In genomic region chr12:57546438-57547365, GRCh38 we compare ENCODE assay signal across 1 cellular context.
TF ChIP-seq lines count a peak whose summit lies in the region.

Gene DCTN2, minus strand, starts transcription at chr12:57547192. Its CDS starts 129 bp downstream, at chr12:57547063.

TF ChIP-seq in K562, 482 proteins besides CTCF, POLR2A, EP300 and RAD21 (continued from another document and continues in another):
- TF ChIP-seq SFPQ (IDR thresholded peaks at IDR 0.05; ENCODE audit: low read depth, low read length) (no peak), RFX7 (CRISPR knock-in tag; IDR thresholded peaks at IDR 0.05) (no peak), JUND (IDR thresholded peaks at IDR 0.05; ENCODE audit: borderline replicate concordance, low read depth, low read length) (peak; percentile 93), JUND (tag; IDR thresholded peaks at IDR 0.05; ENCODE audit: borderline replicate concordance, low read depth, low read length) (peak; percentile 92; the same call in 2 of the 3 replicates), EWSR1 (IDR thresholded peaks at IDR 0.05; ENCODE audit: borderline replicate concordance, low read depth, partially characterized antibody) (no peak), CTBP1 (IDR thresholded peaks at IDR 0.05; ENCODE audit: borderline replicate concordance) (peak; percentile 9; the same call in 1 of the 2 replicates), ZC3H4 (CRISPR knock-in tag; IDR thresholded peaks at IDR 0.05; ENCODE audit: borderline replicate concordance) (0 out of 2 replicates have a peak, but pooled peaks have one; percentile 8), STAG1 (CRISPR knock-in tag; IDR thresholded peaks at IDR 0.05; ENCODE audit: borderline replicate concordance) (peak; percentile 30; the same call in 1 of the 2 replicates), ZBTB12 (CRISPR knock-in tag; IDR thresholded peaks at IDR 0.05) (peak; percentile 80), GABPA (tag; conservative IDR thresholded peaks at IDR 0.05; ENCODE audit: low read depth) (peak; percentile 52), ZBTB7A (IDR thresholded peaks at IDR 0.05; ENCODE audit: borderline replicate concordance, control insufficient read depth, low read depth, low read length) (peak; percentile 78; the same call in 1 of the 2 replicates), ZNF740 (CRISPR knock-in tag; IDR thresholded peaks at IDR 0.05) (peak; percentile 62; the same call in 1 of the 2 replicates), ZNF740 (tag; IDR thresholded peaks at IDR 0.05) (no peak), SUPT5H (IDR thresholded peaks at IDR 0.05) (peak; percentile 70), ZNF395 (CRISPR knock-in tag; IDR thresholded peaks at IDR 0.05) (peak; percentile 82; the same call in 1 of the 2 replicates), FIP1L1 (IDR thresholded peaks at IDR 0.05; ENCODE audit: low read depth, low read length, poor library complexity, severe bottlenecking) (peak; percentile 91), ZNF639 (CRISPR knock-in tag; conservative IDR thresholded peaks at IDR 0.05 in 1 of 2, IDR thresholded peaks at IDR 0.05 in 1 of 2) (0 out of 4 replicates have a peak, but pooled peaks of 1 of the 2 experiments have one; percentile 15), BACH1 (tag; IDR thresholded peaks at IDR 0.05) (0 out of 2 replicates have a peak, but pooled peaks have one; percentile 14), KLF13 (tag; IDR thresholded peaks at IDR 0.05; ENCODE audit: borderline replicate concordance, low read depth) (no peak), ZNF589 (CRISPR knock-in tag; IDR thresholded peaks at IDR 0.05; ENCODE audit: low read depth) (0 out of 2 replicates have a peak, but pooled peaks have one; percentile 36), TFAP4 (CRISPR knock-in tag; IDR thresholded peaks at IDR 0.05; ENCODE audit: borderline replicate concordance) (peak; percentile 49; the same call in 1 of the 2 replicates), TCF7 (IDR thresholded peaks at IDR 0.05; ENCODE audit: borderline replicate concordance) (peak; percentile 60; the same call in 1 of the 2 replicates), ATF3 (IDR thresholded peaks at IDR 0.05) (peak; percentile 62; the same call in 1 of the 2 replicates), ATF3 (CRISPR knock-in tag; conservative IDR thresholded peaks at IDR 0.05) (no peak), HCFC1 (IDR thresholded peaks at IDR 0.05; ENCODE audit: low read depth, low read length) (peak; percentile 97), ATF7 (IDR thresholded peaks at IDR 0.05) (peak; percentile 99), MYC (IDR thresholded peaks at IDR 0.05; ENCODE audit: low read depth, low read length) (peak; percentile 72), MYC (CRISPR knock-in tag; IDR thresholded peaks at IDR 0.05; ENCODE audit: borderline replicate concordance, low read depth) (no peak), ETV6 (IDR thresholded peaks at IDR 0.05; ENCODE audit: borderline replicate concordance in 1 of 2, low read depth in 2 of 2, low read length in 1 of 2) (no peak), ETV6 (CRISPR knock-in tag; IDR thresholded peaks at IDR 0.05; ENCODE audit: borderline replicate concordance) (0 out of 2 replicates have a peak, but pooled peaks have one; percentile 33), FOSL1 (tag; conservative IDR thresholded peaks at IDR 0.05) (peak; percentile 47), ETS1 (conservative IDR thresholded peaks at IDR 0.05; ENCODE audit: control insufficient read depth, low read depth, low read length) (no peak; the same call in none of the 2 replicates), BHLHE40 (IDR thresholded peaks at IDR 0.05; ENCODE audit: low read length) (no peak), POLR2G (IDR thresholded peaks at IDR 0.05; ENCODE audit: low read depth, low read length) (peak; percentile 85), CSDE1 (IDR thresholded peaks at IDR 0.05) (no peak), TAF1 (IDR thresholded peaks at IDR 0.05; ENCODE audit: control insufficient read depth, extremely low read depth, insufficient read depth, low read length, severe bottlenecking) (peak; percentile 57), ZBTB5 (IDR thresholded peaks at IDR 0.05) (no peak), PTTG1 (tag; IDR thresholded peaks at IDR 0.05; ENCODE audit: low read depth) (no peak), ZBTB43 (CRISPR knock-in tag; IDR thresholded peaks at IDR 0.05) (no peak), ZNF253 (CRISPR knock-in tag; conservative IDR thresholded peaks at IDR 0.05) (no peak), ZNF511 (CRISPR knock-in tag; IDR thresholded peaks at IDR 0.05) (peak; percentile 32; the same call in 1 of the 2 replicates), LCOR (CRISPR knock-in tag; IDR thresholded peaks at IDR 0.05) (peak; percentile 60; the same call in 1 of the 2 replicates), SOX6 (IDR thresholded peaks at IDR 0.05) (0 out of 2 replicates have a peak, but pooled peaks have one; percentile 1), GABPB1 (CRISPR knock-in tag; IDR thresholded peaks at IDR 0.05) (peak; percentile 49; the same call in 1 of the 2 replicates)
